Comparison of ENCODE assay signal across 12 cellular contexts in genomic region chr3:183812746-183813445, GRCh38. TPM values are rescaled to one million over a fixed set of nuclear protein-coding genes. Genes with fewer than 3 reads are reported as not detected.
A peak's percentile ranks its signal among the peaks of the same experiment; 100 is the strongest.
DNase-seq lines count a peak whose midpoint lies in the region; ATAC-seq and TF ChIP-seq lines count a peak whose summit lies in the region.
"Had no signal": no experiment of that assay in that cellular context is flagged by ENCODE, and none has a peak within 500 bp of the region (broad histone marks: within the 10 kb centered on the region; RNA-seq: fewer than 3 reads in every experiment).

No MANE protein-coding gene starts in this region.

- H3K27me3 ChIP-seq in WERI-Rb-1 (ENCODE audit: insufficient read depth, low read depth, severe bottlenecking) = no peaks in the 10 kb centered on the region

- DNase-seq in DMS79 treated with DMSO at 0.1 percent for 48 hours (lab: John Stamatoyannopoulos, UW) (peak; percentile 79), NCI-H345 (lab: John Stamatoyannopoulos, UW) (peak; percentile 78), cerebellum (ENCODE audit: low spot score) (peak; percentile 81), nucleus accumbens (lab: John Stamatoyannopoulos, UW) (peak in 40 of 56 donors; percentile 18 to 69 (median 41)), WERI-Rb-1 (no peak)
- no peak for DNase-seq in stimulated activated naive CD4-positive, alpha-beta T cell (lab: John Stamatoyannopoulos, UW)
- DNase-seq: NCI-H1417 treated with DMSO at 0.1 percent for 48 hours, PC-3, retina, T-helper 9 cell had no signal

- no peaks in the 10 kb centered on the region for H3K9me3 ChIP-seq in WERI-Rb-1 (ENCODE audit: severe bottlenecking)

- H3K4me3 ChIP-seq in WERI-Rb-1 (ENCODE audit: low read depth, low read length) = no peak overlapping the region

- ATAC-seq in GM19328 (IDR thresholded peaks at IDR 0.05; ENCODE audit: unreplicated experiment) (no peak), HG02763 (IDR thresholded peaks at IDR 0.05; ENCODE audit: unreplicated experiment) (no peak)
- ATAC-seq: PC-3 had no signal

- H3K36me3 ChIP-seq in WERI-Rb-1 = peaks cover 58% of the 10 kb centered on the region

- no peak overlapping the region for H3K27ac ChIP-seq in WERI-Rb-1

- TF ChIP-seq CTCF in WERI-Rb-1 (IDR thresholded peaks at IDR 0.05; ENCODE audit: low read depth, low read length) = no peak

RNA-seq across cellular contexts. Expression of gene MAP6D1, which starts 12.5 kb away (rescaled TPM):
- total RNA-seq in cerebellum = 5.3 TPM

Comparison
In these comparisons a context has a peak if more than half of its experiments do, and no peak if none do; other contexts are left out.
1. DNase-seq: peak in DMS79 treated with DMSO at 0.1 percent for 48 hours (single experiment), NCI-H345 (single experiment), cerebellum (single experiment) and nucleus accumbens (40 of 56); none in stimulated activated naive CD4-positive, alpha-beta T cell (0 of 6) and WERI-Rb-1 (single experiment).